ENCODE assay signal across 1 cellular context in the genomic region with DNA sequence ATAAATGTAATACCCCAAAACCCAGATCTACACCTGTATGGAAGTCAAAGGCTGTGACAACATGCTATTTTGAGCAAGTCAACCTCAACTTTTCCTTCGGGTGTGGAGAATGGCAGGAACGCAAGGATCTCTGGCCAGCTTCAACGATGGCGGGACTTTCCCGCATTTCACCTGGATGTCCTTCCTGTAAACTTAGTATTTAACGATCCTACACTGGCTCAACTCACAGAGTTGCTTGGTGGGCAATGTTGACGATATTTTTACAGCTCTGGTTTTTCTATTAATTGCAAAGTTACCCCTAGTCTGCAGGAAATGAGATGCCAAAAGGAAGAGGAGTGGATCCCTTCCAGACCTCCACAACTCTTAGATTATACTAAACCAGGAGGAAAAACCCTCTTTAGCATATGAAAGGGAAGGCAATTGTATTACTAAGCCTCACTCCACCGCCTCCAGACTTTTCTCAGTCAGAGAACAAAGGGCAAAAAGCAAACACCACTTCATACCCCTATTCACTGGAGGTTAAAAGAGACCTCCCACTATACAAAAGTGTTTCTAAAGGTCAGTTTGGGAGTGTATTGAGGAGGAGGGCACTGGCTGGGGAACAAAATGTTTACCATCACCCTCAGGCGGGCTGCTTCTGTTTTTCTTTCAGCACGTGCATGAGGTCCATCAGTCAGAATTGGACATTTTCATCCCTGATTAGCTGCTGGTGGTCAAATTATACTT.
A peak's percentile ranks its signal among the peaks of the same experiment; 100 is the strongest.
TF ChIP-seq lines count a peak whose summit lies in the region.

No MANE protein-coding gene starts in this region.

TF ChIP-seq in GM23338, 12 proteins besides CTCF, POLR2A, EP300 and RAD21:
- TF ChIP-seq, protein P1, sequence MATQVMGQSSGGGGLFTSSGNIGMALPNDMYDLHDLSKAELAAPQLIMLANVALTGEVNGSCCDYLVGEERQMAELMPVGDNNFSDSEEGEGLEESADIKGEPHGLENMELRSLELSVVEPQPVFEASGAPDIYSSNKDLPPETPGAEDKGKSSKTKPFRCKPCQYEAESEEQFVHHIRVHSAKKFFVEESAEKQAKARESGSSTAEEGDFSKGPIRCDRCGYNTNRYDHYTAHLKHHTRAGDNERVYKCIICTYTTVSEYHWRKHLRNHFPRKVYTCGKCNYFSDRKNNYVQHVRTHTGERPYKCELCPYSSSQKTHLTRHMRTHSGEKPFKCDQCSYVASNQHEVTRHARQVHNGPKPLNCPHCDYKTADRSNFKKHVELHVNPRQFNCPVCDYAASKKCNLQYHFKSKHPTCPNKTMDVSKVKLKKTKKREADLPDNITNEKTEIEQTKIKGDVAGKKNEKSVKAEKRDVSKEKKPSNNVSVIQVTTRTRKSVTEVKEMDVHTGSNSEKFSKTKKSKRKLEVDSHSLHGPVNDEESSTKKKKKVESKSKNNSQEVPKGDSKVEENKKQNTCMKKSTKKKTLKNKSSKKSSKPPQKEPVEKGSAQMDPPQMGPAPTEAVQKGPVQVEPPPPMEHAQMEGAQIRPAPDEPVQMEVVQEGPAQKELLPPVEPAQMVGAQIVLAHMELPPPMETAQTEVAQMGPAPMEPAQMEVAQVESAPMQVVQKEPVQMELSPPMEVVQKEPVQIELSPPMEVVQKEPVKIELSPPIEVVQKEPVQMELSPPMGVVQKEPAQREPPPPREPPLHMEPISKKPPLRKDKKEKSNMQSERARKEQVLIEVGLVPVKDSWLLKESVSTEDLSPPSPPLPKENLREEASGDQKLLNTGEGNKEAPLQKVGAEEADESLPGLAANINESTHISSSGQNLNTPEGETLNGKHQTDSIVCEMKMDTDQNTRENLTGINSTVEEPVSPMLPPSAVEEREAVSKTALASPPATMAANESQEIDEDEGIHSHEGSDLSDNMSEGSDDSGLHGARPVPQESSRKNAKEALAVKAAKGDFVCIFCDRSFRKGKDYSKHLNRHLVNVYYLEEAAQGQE (IDR thresholded peaks at IDR 0.05; ENCODE audit: unreplicated experiment), result no peak
- TF ChIP-seq CREB1 (CRISPR knock-in tag; IDR thresholded peaks at IDR 0.05; ENCODE audit: low read depth) (peak; percentile 24; the same call in 1 of the 2 replicates), NANOG (IDR thresholded peaks at IDR 0.05; ENCODE audit: borderline replicate concordance) (peak; percentile 97), JUNB (IDR thresholded peaks at IDR 0.05; ENCODE audit: unreplicated experiment) (no peak), ZNF114 (CRISPR knock-in tag; IDR thresholded peaks at IDR 0.05) (peak; percentile 50; the same call in 1 of the 2 replicates), POLR2AphosphoS5 (IDR thresholded peaks at IDR 0.05; ENCODE audit: low read depth) (peak; percentile 58), EZH2phosphoT487 (IDR thresholded peaks at IDR 0.05; ENCODE audit: unreplicated experiment) (no peak), STAT1 (IDR thresholded peaks at IDR 0.05; ENCODE audit: unreplicated experiment) (no peak), ZNF331 (CRISPR knock-in tag; IDR thresholded peaks at IDR 0.05; ENCODE audit: low read depth) (0 out of 2 replicates have a peak, but pooled peaks have one; percentile 18)
- TF ChIP-seq, protein P2, sequence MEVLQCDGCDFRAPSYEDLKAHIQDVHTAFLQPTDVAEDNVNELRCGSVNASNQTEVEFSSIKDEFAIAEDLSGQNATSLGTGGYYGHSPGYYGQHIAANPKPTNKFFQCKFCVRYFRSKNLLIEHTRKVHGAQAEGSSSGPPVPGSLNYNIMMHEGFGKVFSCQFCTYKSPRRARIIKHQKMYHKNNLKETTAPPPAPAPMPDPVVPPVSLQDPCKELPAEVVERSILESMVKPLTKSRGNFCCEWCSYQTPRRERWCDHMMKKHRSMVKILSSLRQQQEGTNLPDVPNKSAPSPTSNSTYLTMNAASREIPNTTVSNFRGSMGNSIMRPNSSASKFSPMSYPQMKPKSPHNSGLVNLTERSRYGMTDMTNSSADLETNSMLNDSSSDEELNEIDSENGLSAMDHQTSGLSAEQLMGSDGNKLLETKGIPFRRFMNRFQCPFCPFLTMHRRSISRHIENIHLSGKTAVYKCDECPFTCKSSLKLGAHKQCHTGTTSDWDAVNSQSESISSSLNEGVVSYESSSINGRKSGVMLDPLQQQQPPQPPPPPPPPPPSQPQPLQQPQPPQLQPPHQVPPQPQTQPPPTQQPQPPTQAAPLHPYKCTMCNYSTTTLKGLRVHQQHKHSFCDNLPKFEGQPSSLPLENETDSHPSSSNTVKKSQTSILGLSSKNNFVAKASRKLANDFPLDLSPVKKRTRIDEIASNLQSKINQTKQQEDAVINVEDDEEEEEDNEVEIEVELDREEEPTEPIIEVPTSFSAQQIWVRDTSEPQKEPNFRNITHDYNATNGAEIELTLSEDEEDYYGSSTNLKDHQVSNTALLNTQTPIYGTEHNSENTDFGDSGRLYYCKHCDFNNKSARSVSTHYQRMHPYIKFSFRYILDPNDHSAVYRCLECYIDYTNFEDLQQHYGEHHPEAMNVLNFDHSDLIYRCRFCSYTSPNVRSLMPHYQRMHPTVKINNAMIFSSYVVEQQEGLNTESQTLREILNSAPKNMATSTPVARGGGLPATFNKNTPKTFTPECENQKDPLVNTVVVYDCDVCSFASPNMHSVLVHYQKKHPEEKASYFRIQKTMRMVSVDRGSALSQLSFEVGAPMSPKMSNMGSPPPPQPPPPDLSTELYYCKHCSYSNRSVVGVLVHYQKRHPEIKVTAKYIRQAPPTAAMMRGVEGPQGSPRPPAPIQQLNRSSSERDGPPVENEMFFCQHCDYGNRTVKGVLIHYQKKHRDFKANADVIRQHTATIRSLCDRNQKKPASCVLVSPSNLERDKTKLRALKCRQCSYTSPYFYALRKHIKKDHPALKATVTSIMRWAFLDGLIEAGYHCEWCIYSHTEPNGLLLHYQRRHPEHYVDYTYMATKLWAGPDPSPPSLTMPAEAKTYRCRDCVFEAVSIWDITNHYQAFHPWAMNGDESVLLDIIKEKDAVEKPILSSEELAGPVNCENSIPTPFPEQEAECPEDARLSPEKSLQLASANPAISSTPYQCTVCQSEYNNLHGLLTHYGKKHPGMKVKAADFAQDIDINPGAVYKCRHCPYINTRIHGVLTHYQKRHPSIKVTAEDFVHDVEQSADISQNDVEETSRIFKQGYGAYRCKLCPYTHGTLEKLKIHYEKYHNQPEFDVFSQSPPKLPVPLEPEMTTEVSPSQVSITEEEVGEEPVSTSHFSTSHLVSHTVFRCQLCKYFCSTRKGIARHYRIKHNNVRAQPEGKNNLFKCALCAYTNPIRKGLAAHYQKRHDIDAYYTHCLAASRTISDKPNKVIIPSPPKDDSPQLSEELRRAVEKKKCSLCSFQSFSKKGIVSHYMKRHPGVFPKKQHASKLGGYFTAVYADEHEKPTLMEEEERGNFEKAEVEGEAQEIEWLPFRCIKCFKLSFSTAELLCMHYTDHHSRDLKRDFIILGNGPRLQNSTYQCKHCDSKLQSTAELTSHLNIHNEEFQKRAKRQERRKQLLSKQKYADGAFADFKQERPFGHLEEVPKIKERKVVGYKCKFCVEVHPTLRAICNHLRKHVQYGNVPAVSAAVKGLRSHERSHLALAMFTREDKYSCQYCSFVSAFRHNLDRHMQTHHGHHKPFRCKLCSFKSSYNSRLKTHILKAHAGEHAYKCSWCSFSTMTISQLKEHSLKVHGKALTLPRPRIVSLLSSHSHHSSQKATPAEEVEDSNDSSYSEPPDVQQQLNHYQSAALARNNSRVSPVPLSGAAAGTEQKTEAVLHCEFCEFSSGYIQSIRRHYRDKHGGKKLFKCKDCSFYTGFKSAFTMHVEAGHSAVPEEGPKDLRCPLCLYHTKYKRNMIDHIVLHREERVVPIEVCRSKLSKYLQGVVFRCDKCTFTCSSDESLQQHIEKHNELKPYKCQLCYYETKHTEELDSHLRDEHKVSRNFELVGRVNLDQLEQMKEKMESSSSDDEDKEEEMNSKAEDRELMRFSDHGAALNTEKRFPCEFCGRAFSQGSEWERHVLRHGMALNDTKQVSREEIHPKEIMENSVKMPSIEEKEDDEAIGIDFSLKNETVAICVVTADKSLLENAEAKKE (CRISPR knock-in tag; IDR thresholded peaks at IDR 0.05), result no peak
